Comparison of ENCODE assay signal across 28 cellular contexts in the genomic region with DNA sequence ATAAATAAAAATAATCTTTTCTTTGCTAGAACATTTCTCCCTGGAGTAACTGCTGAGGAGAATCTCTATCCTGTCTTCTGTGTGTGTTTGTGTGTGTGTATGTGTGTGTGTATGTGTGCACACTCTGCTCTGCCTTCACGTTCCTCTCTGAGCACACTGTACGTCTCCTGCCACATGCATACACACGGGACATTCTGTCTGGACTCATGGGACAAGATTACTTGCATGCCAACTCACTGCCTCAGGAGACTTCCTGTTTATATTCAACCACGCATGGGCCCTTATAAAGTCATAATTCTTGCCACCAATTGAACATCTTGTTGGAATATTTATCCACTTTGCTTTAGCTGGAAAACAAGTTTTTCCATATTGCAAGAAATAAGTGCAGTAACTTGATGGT.
DNase-seq lines count a peak whose midpoint lies in the region; ATAC-seq and TF ChIP-seq lines count a peak whose summit lies in the region.
"Had no signal": no experiment of that assay in that cellular context is flagged by ENCODE, and none has a peak within 500 bp of the region (broad histone marks: within the 10 kb centered on the region; RNA-seq: fewer than 3 reads in every experiment).

No MANE protein-coding gene starts in this region.

- no peaks in the 10 kb centered on the region for H4K20me1 ChIP-seq in IMR-90 (ENCODE audit: insufficient read depth, low read length)
- no peaks in the 10 kb centered on the region for H4K20me1 ChIP-seq in fibroblast of lung (ENCODE audit: control insufficient read depth, extremely low read depth, insufficient read depth, low read length)

- POLR2A ChIA-PET in IMR-90 (lab: Charles Lee; ENCODE audit: unreplicated experiment) (no interaction called here), A673 (lab: Charles Lee; ENCODE audit: low non-redundant PET) (no interaction called here)

- H2AFZ ChIP-seq in IMR-90 (replicated peaks; ENCODE audit: low read length, poor library complexity) = peak overlapping the region; percentile 75
- H2AFZ ChIP-seq in fibroblast of lung (ENCODE audit: low read length) = peak overlapping the region; percentile 77
- H2AFZ ChIP-seq in trophoblast cell (ENCODE audit: insufficient read depth, low read length, poor library complexity) = no peak overlapping the region
- H2AFZ ChIP-seq: hepatocyte, parathyroid adenoma had no signal

- H2AK5ac ChIP-seq in IMR-90 (ENCODE audit: low read depth, low read length) (peak overlapping the region; percentile 20; the same call in 1 of the 2 replicates), trophoblast cell (ENCODE audit: low read length) (no peak overlapping the region)

- no CpG with 5 or more reads among the region's 4 CpGs for WGBS in IMR-90 (ENCODE audit: extremely low coverage in 2 of 2, insufficient read length in 1 of 2), 2 experiments
- WGBS in trophoblast cell (ENCODE audit: extremely low coverage, insufficient coverage, insufficient read length) = no CpG with 5 or more reads among the region's 4 CpGs

- no peak for TF ChIP-seq CTCF in IMR-90 (conservative IDR thresholded peaks at IDR 0.05; ENCODE audit: low read depth, low read length)
- no peak for TF ChIP-seq CTCF in fibroblast of lung (conservative IDR thresholded peaks at IDR 0.05 in 1 of 2, IDR thresholded peaks at IDR 0.05 in 1 of 2; ENCODE audit: low read depth in 1 of 2, low read length in 2 of 2)
- no peak for TF ChIP-seq CTCF in A673 (conservative IDR thresholded peaks at IDR 0.05; ENCODE audit: low read depth, low read length)

- DNase-seq in AG20443 (ENCODE audit: low spot score) (peak; percentile 24), IMR-90 (peak; percentile 80), fibroblast of lung (ENCODE audit: low read depth in 2 of 2) (peak; percentile 3 to 24), trophoblast cell (no peak), A673 (ENCODE audit: low spot score) (no peak)
- DNase-seq: activated CD8-positive, alpha-beta memory T cell treated with anti-CD3 and anti-CD28 coated beads, Interleukin-2, amount 50 U/mL, for 4 hours; activated naive CD8-positive, alpha-beta T cell treated with anti-CD3 and anti-CD28 coated beads for 36 hours; body of pancreas; DMS79; immature natural killer cell; left ventricle myocardium superior; midbrain; NCI-H146; NCI-H524 treated with DMSO at 0.1 percent for 48 hours; right lobe of liver; stimulated activated CD4-positive, alpha-beta T cell treated with anti-CD3 and anti-CD28 coated beads, Interleukin-15, amount 100 ng/mL, for 24 hours; stimulated activated CD8-positive, alpha-beta memory T cell treated with anti-CD3 and anti-CD28 coated beads, Interleukin-4, amount 100 ng/mL, for 48 hours; upper lobe of left lung; WERI-Rb-1 had no signal

- peak overlapping the region; percentile 25; the same call in 1 of the 2 replicates for H3K4me2 ChIP-seq in IMR-90 (ENCODE audit: low read depth, low read length)
- H3K4me2 ChIP-seq in fibroblast of lung (ENCODE audit: extremely low read depth, insufficient read depth, low read length) = no peak overlapping the region
- H3K4me2 ChIP-seq in trophoblast cell (ENCODE audit: low read length) = no peak overlapping the region
- H3K4me2 ChIP-seq: hepatocyte had no signal

- H2BK20ac ChIP-seq in IMR-90 (ENCODE audit: low read depth, low read length) = peak overlapping the region; percentile 88

- H2AK9ac ChIP-seq in IMR-90 (replicated peaks; ENCODE audit: low read depth, low read length, poor library complexity) = no peak overlapping the region

- no peak overlapping the region for H3K56ac ChIP-seq in IMR-90 (ENCODE audit: extremely low read depth, insufficient read depth, low read length)

- H3K4ac ChIP-seq in IMR-90 (ENCODE audit: low read depth, low read length) (peak overlapping the region; percentile 16), trophoblast cell (ENCODE audit: low read depth, low read length) (no peak overlapping the region)

- H3K4me3 ChIP-seq in IMR-90 (ENCODE audit: insufficient read depth, low read depth, low read length) (no peak overlapping the region), fibroblast of lung (replicated peaks in 1 of 4; ENCODE audit: control extremely low read depth in 1 of 4, insufficient read depth in 1 of 4, low read depth in 3 of 4, low read length in 4 of 4) (no peak overlapping the region), trophoblast cell (ENCODE audit: low read depth, low read length) (peak overlapping the region; percentile 44), A673 (ENCODE audit: low read depth, low read length, poor library complexity, severe bottlenecking) (no peak overlapping the region)
- H3K4me3 ChIP-seq: body of pancreas, coronary artery, hepatocyte, K562, right lobe of liver, upper lobe of left lung had no signal

- H3K9me3 ChIP-seq in IMR-90 (ENCODE audit: control insufficient read depth, insufficient read depth, low read length) = no peaks in the 10 kb centered on the region
- H3K9me3 ChIP-seq in fibroblast of lung (ENCODE audit: control insufficient read depth, insufficient read depth, low read depth, low read length) = no peaks in the 10 kb centered on the region
- H3K9me3 ChIP-seq in trophoblast cell (ENCODE audit: insufficient read depth, low read depth, low read length) = peaks cover 1% of the 10 kb centered on the region
- peaks cover 5% of the 10 kb centered on the region for H3K9me3 ChIP-seq in A673 (ENCODE audit: low read depth, low read length, poor library complexity, severe bottlenecking)
- H3K9me3 ChIP-seq: body of pancreas, right lobe of liver, upper lobe of left lung had no signal

- peak overlapping the region; percentile 72; the same call in 1 of the 2 replicates for H4K5ac ChIP-seq in IMR-90 (ENCODE audit: low read depth, low read length)

- TF ChIP-seq RAD21 in IMR-90 (IDR thresholded peaks at IDR 0.05; ENCODE audit: low read length) = no peak

- peak overlapping the region; percentile 72; the same call in 1 of the 2 replicates for H4K91ac ChIP-seq in IMR-90 (ENCODE audit: insufficient read depth, low read depth, low read length)
- H4K91ac ChIP-seq in trophoblast cell (ENCODE audit: low read depth, low read length) = no peak overlapping the region

- dilution Hi-C loops in IMR-90 (cut with HindIII; ENCODE audit: low sequenced_read_pairs, unreplicated experiment) = no loop called here

- peak; percentile 27; the same call in 1 of the 2 replicates for ATAC-seq in IMR-90 (ENCODE audit: low read depth)
- no peak for ATAC-seq in HG03097 (IDR thresholded peaks at IDR 0.05; ENCODE audit: low FRiP score, unreplicated experiment)
- ATAC-seq in GM19035 (IDR thresholded peaks at IDR 0.05; ENCODE audit: unreplicated experiment) = no peak
- no peak for ATAC-seq in HG02588 (IDR thresholded peaks at IDR 0.05; ENCODE audit: unreplicated experiment)
- ATAC-seq: activated T-helper 17 cell treated with anti-CD3 and anti-CD28 coated beads, Interleukin-2, amount 50 U/mL, for 72 hours; body of pancreas; K562; left ventricle myocardium superior; natural killer cell treated with Interleukin-12 subunit alpha and Interleukin-12 subunit beta and Interleukin-15 and Interleukin-18, amount 100 ng/mL, for 72 hours; right lobe of liver had no signal

- no peak for TF ChIP-seq POLR2A in IMR-90 (IDR thresholded peaks at IDR 0.05; ENCODE audit: low read depth, low read length)

- H2BK15ac ChIP-seq in IMR-90 (ENCODE audit: low read depth, low read length) = peak overlapping the region; percentile 80; the same call in 2 of the 3 replicates

- H2BK5ac ChIP-seq in IMR-90 (ENCODE audit: low read depth, low read length, poor library complexity, severe bottlenecking) (peak overlapping the region; percentile 84), trophoblast cell (ENCODE audit: low read depth, low read length, poor library complexity) (no peak overlapping the region)

- peak overlapping the region; percentile 39; the same call in 1 of the 2 replicates for H3K23ac ChIP-seq in IMR-90 (ENCODE audit: low read depth, low read length)
- no peak overlapping the region for H3K23ac ChIP-seq in trophoblast cell (ENCODE audit: low read length)

- no peaks in the 10 kb centered on the region for H3K27me3 ChIP-seq in IMR-90 (ENCODE audit: control insufficient read depth, insufficient read depth, low read length)
- no peaks in the 10 kb centered on the region for H3K27me3 ChIP-seq in fibroblast of lung (ENCODE audit: control insufficient read depth, insufficient read depth, low read length)
- no peaks in the 10 kb centered on the region for H3K27me3 ChIP-seq in trophoblast cell (ENCODE audit: insufficient read depth, low read length)
- H3K27me3 ChIP-seq in A673 (replicated peaks; ENCODE audit: insufficient read depth, low read depth, low read length, poor library complexity) = no peaks in the 10 kb centered on the region
- H3K27me3 ChIP-seq: body of pancreas, hepatocyte, right lobe of liver, upper lobe of left lung had no signal

- H4K12ac ChIP-seq in trophoblast cell (ENCODE audit: low read depth, low read length) = no peak overlapping the region

- H3K14ac ChIP-seq in IMR-90 (replicated peaks; ENCODE audit: low read depth, low read length) (peak overlapping the region; percentile 69; the same call in 1 of the 2 replicates), trophoblast cell (ENCODE audit: low read length) (no peak overlapping the region)

- 0 out of 2 replicates have a peak, but pooled peaks cover 6% of the 10 kb centered on the region for H3K9me1 ChIP-seq in IMR-90 (ENCODE audit: insufficient read depth, low read length)

- H3K18ac ChIP-seq in IMR-90 (ENCODE audit: low read depth, low read length) (peak overlapping the region; percentile 84; the same call in 1 of the 2 replicates), trophoblast cell (ENCODE audit: low read length) (no peak overlapping the region)

- H3K36me3 ChIP-seq in IMR-90 (ENCODE audit: control insufficient read depth, insufficient read depth, low read length) (no peaks in the 10 kb centered on the region), fibroblast of lung (ENCODE audit: control insufficient read depth, insufficient read depth, low read length) (no peaks in the 10 kb centered on the region), trophoblast cell (ENCODE audit: control insufficient read depth in 1 of 2, insufficient read depth in 2 of 2, low read length in 2 of 2) (no peaks in the 10 kb centered on the region), A673 (ENCODE audit: insufficient read depth, low read length, poor library complexity, severe bottlenecking) (no peaks in the 10 kb centered on the region)
- H3K36me3 ChIP-seq: right lobe of liver, upper lobe of left lung, WERI-Rb-1 had no signal

- H3K79me1 ChIP-seq in IMR-90 (ENCODE audit: low read depth in 1 of 2, low read length in 2 of 2) = no peaks in the 10 kb centered on the region
- no peaks in the 10 kb centered on the region for H3K79me1 ChIP-seq in trophoblast cell (ENCODE audit: low read length)

- intact Hi-C loops in IMR-90 (cut with micrococcal nuclease) = no loop called here
- intact Hi-C loops in A673 (cut with micrococcal nuclease; ENCODE audit: unreplicated experiment) = no loop called here

- BruUV-seq in IMR-90 (replicated peaks; lab: Mats Ljungman, UMichigan) = no TSS peak
- no TSS peak for BruUV-seq in A673 (replicated peaks; lab: Mats Ljungman, UMichigan)

- H3K4me1 ChIP-seq in IMR-90 (ENCODE audit: control insufficient read depth, insufficient read depth, low read length) (peaks cover 2% of the 10 kb centered on the region; the same call in 1 of the 2 replicates), fibroblast of lung (ENCODE audit: control insufficient read depth, extremely low read depth, insufficient read depth, low read length) (no peaks in the 10 kb centered on the region), trophoblast cell (ENCODE audit: control insufficient read depth in 1 of 2, insufficient read depth in 2 of 2, low read length in 2 of 2) (no peaks in the 10 kb centered on the region), A673 (ENCODE audit: insufficient read depth, low read length, poor library complexity, severe bottlenecking) (no peaks in the 10 kb centered on the region)
- H3K4me1 ChIP-seq: parathyroid adenoma, right lobe of liver, upper lobe of left lung had no signal

- no peak overlapping the region for H3K27ac ChIP-seq in IMR-90 (ENCODE audit: insufficient read depth, low read length)
- H3K27ac ChIP-seq in fibroblast of lung (ENCODE audit: insufficient read depth, low read length) = no peak overlapping the region
- no peak overlapping the region for H3K27ac ChIP-seq in trophoblast cell (ENCODE audit: low read depth, low read length)
- H3K27ac ChIP-seq in A673 (ENCODE audit: low read depth, low read length, poor library complexity, severe bottlenecking) = no peak overlapping the region
- H3K27ac ChIP-seq: body of pancreas, coronary artery, parathyroid adenoma, right lobe of liver, upper lobe of left lung, WERI-Rb-1 had no signal

- CTCF ChIA-PET in IMR-90 (lab: Yijun Ruan, JAX) (no interaction called here), A673 (lab: Charles Lee) (no interaction called here)

- H3K79me2 ChIP-seq in fibroblast of lung (ENCODE audit: control insufficient read depth, insufficient read depth, low read length) (no peaks in the 10 kb centered on the region), trophoblast cell (ENCODE audit: control insufficient read depth, insufficient read depth, low read length, poor library complexity) (no peaks in the 10 kb centered on the region)
- H3K79me2 ChIP-seq: hepatocyte, parathyroid adenoma had no signal

- in situ Hi-C loops in IMR-90 (cut with MboI; ENCODE audit: low sequenced_read_pairs) = no loop called here

- peak overlapping the region; percentile 83 for H2BK120ac ChIP-seq in IMR-90 (ENCODE audit: low read depth, low read length)
- H2BK120ac ChIP-seq in trophoblast cell (ENCODE audit: insufficient read depth, low read length, poor library complexity) = no peak overlapping the region

- H3K9ac ChIP-seq in IMR-90 (ENCODE audit: low read depth, low read length) (no peak overlapping the region), fibroblast of lung (ENCODE audit: insufficient read depth, low read length) (no peak overlapping the region), trophoblast cell (ENCODE audit: low read length) (no peak overlapping the region)
- H3K9ac ChIP-seq: parathyroid adenoma had no signal

- no peak overlapping the region for H2BK12ac ChIP-seq in trophoblast cell (ENCODE audit: low read length)

- H4K8ac ChIP-seq in IMR-90 (ENCODE audit: low read depth in 2 of 2, low read length in 2 of 2) (peak overlapping the region; percentile 54 to 77), trophoblast cell (ENCODE audit: low read depth, low read length) (no peak overlapping the region)

Comparison
In these comparisons a context has a peak if more than half of its experiments do, and no peak if none do; other contexts are left out.
1. DNase-seq: peak in AG20443 (single experiment), IMR-90 (single experiment) and fibroblast of lung (2 of 2); none in trophoblast cell (0 of 2) and A673 (single experiment).